Comparison of ENCODE assay signal across 24 cellular contexts in genomic region chrX:20519826-20520225, GRCh38.
"Had no signal": no experiment of that assay in that cellular context is flagged by ENCODE, and none has a peak within 500 bp of the region (broad histone marks: within the 10 kb centered on the region; RNA-seq: fewer than 3 reads in every experiment).

No MANE protein-coding gene starts in this region.

- H3K36me3 ChIP-seq: left ventricle myocardium inferior, pancreas, prostate gland, stomach, tibial artery, uterus had no signal

- H3K4me1 ChIP-seq: left ventricle myocardium inferior, pancreas, prostate gland, stomach, testis, uterus had no signal

- H3K27ac ChIP-seq: left ventricle myocardium inferior, pancreas, prostate gland, skin epidermis, stomach, testis, tibial artery, uterus had no signal

- H3K4me1 Mint-ChIP-seq: nephron, neural crest cell had no signal

- H3K4me3 Mint-ChIP-seq: mesothelial cell of epicardium; naive B cell; nephron; neural crest cell; stimulated activated naive B cell treated with anti-CD40 and anti-IgM and Interleukin-4, amounts not matched to agents 10 μg/mL and 1 μg/mL and 100 μg/mL, for 72 hours had no signal

- H3K9me3 ChIP-seq: left ventricle myocardium inferior, pancreas, prostate gland, stomach, testis, tibial artery, uterus had no signal

- H3K4me3 ChIP-seq: left ventricle myocardium inferior, lung, pancreas, prostate gland, skin epidermis, stomach, testis, tibial artery, uterus had no signal

- H3K27ac Mint-ChIP-seq: mesothelial cell of epicardium; naive B cell; nephron; stimulated activated naive B cell treated with anti-CD40 and anti-IgM and Interleukin-4, amounts not matched to agents 10 μg/mL and 1 μg/mL and 100 μg/mL, for 72 hours had no signal

- H3K36me3 Mint-ChIP-seq: mesothelial cell of epicardium; stimulated activated naive B cell treated with anti-CD40 and anti-IgM and Interleukin-4, amounts not matched to agents 10 μg/mL and 1 μg/mL and 100 μg/mL, for 72 hours had no signal

- ATAC-seq: pancreas; right cardiac atrium; sciatic nerve; stimulated activated naive B cell treated with anti-CD40 and anti-IgM and Interleukin-4, amounts not matched to agents 10 μg/mL and 1 μg/mL and 100 μg/mL, for 72 hours; stimulated activated naive CD8-positive, alpha-beta T cell treated with anti-CD3 and anti-CD28 coated beads, Interleukin-15, Interleukin-2, amounts not matched to agents 100 U/mL and 50 U/mL, for 24 hours had no signal

- H3K27me3 ChIP-seq: testis, tibial artery, uterus had no signal

- DNase-seq: left ventricle myocardium inferior; naive B cell; nucleus accumbens; pancreas; posterior cingulate gyrus; retina; right cardiac atrium; stimulated activated CD4-positive, alpha-beta T cell treated with anti-CD3 and anti-CD28 coated beads, Interleukin-12 subunit alpha, Interleukin-12 subunit beta, amount 100 ng/mL, for 4 hours; stimulated activated CD4-positive, alpha-beta T cell treated with anti-CD3 and anti-CD28 coated beads, Interleukin-15, amount 100 ng/mL, for 24 hours; stimulated activated CD4-positive, alpha-beta T cell treated with anti-CD3 and anti-CD28 coated beads, Interleukin-2, amount 100 ng/mL, for 24 hours; stimulated activated CD4-positive, alpha-beta T cell treated with anti-CD3 and anti-CD28 coated beads, Interleukin-4, amount 100 ng/mL, for 1 hour; stimulated activated naive B cell treated with anti-CD40 and anti-IgM and Interleukin-4, amounts not matched to agents 10 μg/mL and 1 μg/mL and 100 μg/mL, for 72 hours; stimulated activated naive CD8-positive, alpha-beta T cell treated with anti-CD3 and anti-CD28 coated beads, Interleukin-15, Interleukin-2, amounts not matched to agents 100 U/mL and 50 U/mL, for 24 hours; stomach; testis; tibial artery; uterus had no signal

- H3K9me3 Mint-ChIP-seq: nephron had no signal
